ENCODE assay signal across 8 cellular contexts in genomic region chr7:67301667-67302066, GRCh38.
DNase-seq lines count a peak whose midpoint lies in the region; ATAC-seq and TF ChIP-seq lines count a peak whose summit lies in the region.

No MANE protein-coding gene starts in this region.

- DNase-seq in DND-41, result no peak
- DNase-seq in RWPE2 (ENCODE audit: low spot score), result no peak
- peak; percentile 2 to 15 for DNase-seq in fibroblast of lung (ENCODE audit: low read depth in 2 of 2)
- no peak for DNase-seq in trophoblast cell
- no peak for DNase-seq in GM19240 (ENCODE audit: insufficient read length, low spot score)
- DNase-seq in GM20000 (ENCODE audit: low spot score), result no peak

- H3K14ac ChIP-seq in trophoblast cell (ENCODE audit: low read length), result no peak overlapping the region

- H3K36me3 ChIP-seq in DND-41 (ENCODE audit: insufficient read depth, low read length), result peaks cover 14% of the 10 kb centered on the region; the same call in 1 of the 2 replicates
- peaks cover 7% of the 10 kb centered on the region for H3K36me3 ChIP-seq in RWPE2 (ENCODE audit: low read depth)
- H3K36me3 ChIP-seq in fibroblast of lung (ENCODE audit: control insufficient read depth, insufficient read depth, low read length), result no peaks in the 10 kb centered on the region
- peaks cover under 1 to 9% of the 10 kb centered on the region in 2 experiments for H3K36me3 ChIP-seq in trophoblast cell (ENCODE audit: control insufficient read depth in 1 of 2, insufficient read depth in 2 of 2, low read length in 2 of 2)

- H3K4me1 ChIP-seq in DND-41 (ENCODE audit: insufficient read depth, low read length), result peaks cover 29% of the 10 kb centered on the region
- H3K4me1 ChIP-seq in RWPE2 (ENCODE audit: insufficient read depth, poor library complexity, severe bottlenecking), result peaks cover 4% of the 10 kb centered on the region
- peaks cover 2% of the 10 kb centered on the region for H3K4me1 ChIP-seq in fibroblast of lung (ENCODE audit: control insufficient read depth, extremely low read depth, insufficient read depth, low read length)
- H3K4me1 ChIP-seq in trophoblast cell (ENCODE audit: control insufficient read depth in 1 of 2, insufficient read depth in 2 of 2, low read length in 2 of 2), result no peaks in the 10 kb centered on the region

- H3K4me2 ChIP-seq in DND-41 (ENCODE audit: insufficient read depth, low read length), result peak overlapping the region; percentile 89
- peak overlapping the region; percentile 75 for H3K4me2 ChIP-seq in fibroblast of lung (ENCODE audit: extremely low read depth, insufficient read depth, low read length)
- H3K4me2 ChIP-seq in trophoblast cell (ENCODE audit: low read length), result peak overlapping the region; percentile 61

- H3K27me3 ChIP-seq in DND-41 (ENCODE audit: insufficient read depth, low read length, poor library complexity) (no peaks in the 10 kb centered on the region), RWPE2 (ENCODE audit: insufficient read depth, poor library complexity, severe bottlenecking) (no peaks in the 10 kb centered on the region), fibroblast of lung (ENCODE audit: control insufficient read depth, insufficient read depth, low read length) (no peaks in the 10 kb centered on the region), trophoblast cell (ENCODE audit: insufficient read depth, low read length) (no peaks in the 10 kb centered on the region)

- H4K8ac ChIP-seq in trophoblast cell (ENCODE audit: low read depth, low read length), result no peak overlapping the region

- H3K9me3 ChIP-seq in DND-41 (ENCODE audit: insufficient read depth, low read length, severe bottlenecking), result no peaks in the 10 kb centered on the region
- no peaks in the 10 kb centered on the region for H3K9me3 ChIP-seq in RWPE2 (ENCODE audit: severe bottlenecking)
- H3K9me3 ChIP-seq in fibroblast of lung (ENCODE audit: control insufficient read depth, insufficient read depth, low read depth, low read length), result no peaks in the 10 kb centered on the region
- H3K9me3 ChIP-seq in trophoblast cell (ENCODE audit: insufficient read depth, low read depth, low read length), result no peaks in the 10 kb centered on the region

- no peak overlapping the region for H2BK5ac ChIP-seq in trophoblast cell (ENCODE audit: low read depth, low read length, poor library complexity)

- H3K9ac ChIP-seq in DND-41 (ENCODE audit: low read depth, low read length) (peak overlapping the region; percentile 71), fibroblast of lung (ENCODE audit: insufficient read depth, low read length) (peak overlapping the region; percentile 97), trophoblast cell (ENCODE audit: low read length) (no peak overlapping the region)

- H4K12ac ChIP-seq in trophoblast cell (ENCODE audit: low read depth, low read length), result no peak overlapping the region

- WGBS in trophoblast cell (ENCODE audit: extremely low coverage, insufficient coverage, insufficient read length), result no CpG with 5 or more reads among the region's 10 CpGs

- H3K4ac ChIP-seq in trophoblast cell (ENCODE audit: low read depth, low read length), result no peak overlapping the region

- H2BK12ac ChIP-seq in trophoblast cell (ENCODE audit: low read length), result no peak overlapping the region

- H3K18ac ChIP-seq in trophoblast cell (ENCODE audit: low read length), result no peak overlapping the region

- no peak for TF ChIP-seq CTCF in DND-41 (IDR thresholded peaks at IDR 0.05; ENCODE audit: borderline replicate concordance, extremely low read depth, low read length, poor library complexity, severe bottlenecking)
- TF ChIP-seq CTCF in RWPE2 (IDR thresholded peaks at IDR 0.05; ENCODE audit: poor library complexity, severe bottlenecking), result no peak
- TF ChIP-seq CTCF in fibroblast of lung (conservative IDR thresholded peaks at IDR 0.05 in 1 of 2, IDR thresholded peaks at IDR 0.05 in 1 of 2; ENCODE audit: low read depth in 1 of 2, low read length in 2 of 2), result no peak
- no peak for TF ChIP-seq CTCF in GM20000 (IDR thresholded peaks at IDR 0.05; ENCODE audit: extremely low read depth, missing control alignments)

- H2AFZ ChIP-seq in DND-41 (ENCODE audit: low read depth, low read length) (peak overlapping the region; percentile 82), fibroblast of lung (ENCODE audit: low read length) (no peak overlapping the region), trophoblast cell (ENCODE audit: insufficient read depth, low read length, poor library complexity) (no peak overlapping the region)

- peak overlapping the region; percentile 83 for H4K91ac ChIP-seq in trophoblast cell (ENCODE audit: low read depth, low read length)

- peaks cover 9% of the 10 kb centered on the region for H3K79me1 ChIP-seq in trophoblast cell (ENCODE audit: low read length)

- peak overlapping the region; percentile 36 to 86 for H3K4me3 ChIP-seq in DND-41 (ENCODE audit: low read depth in 1 of 2, low read length in 2 of 2)
- peak overlapping the region; percentile 84 for H3K4me3 ChIP-seq in RWPE2 (ENCODE audit: severe bottlenecking)
- peak overlapping the region; percentile 75 to 90 (median 86) for H3K4me3 ChIP-seq in fibroblast of lung (replicated peaks in 1 of 4; ENCODE audit: control extremely low read depth in 1 of 4, insufficient read depth in 1 of 4, low read depth in 3 of 4, low read length in 4 of 4)
- H3K4me3 ChIP-seq in trophoblast cell (ENCODE audit: low read depth, low read length), result peak overlapping the region; percentile 81

- H3K23ac ChIP-seq in trophoblast cell (ENCODE audit: low read length), result no peak overlapping the region

- H3K79me2 ChIP-seq in DND-41 (ENCODE audit: insufficient read depth, low read length), result peaks cover 49% of the 10 kb centered on the region
- H3K79me2 ChIP-seq in fibroblast of lung (ENCODE audit: control insufficient read depth, insufficient read depth, low read length), result peaks cover 5% of the 10 kb centered on the region
- peaks cover 7% of the 10 kb centered on the region for H3K79me2 ChIP-seq in trophoblast cell (ENCODE audit: control insufficient read depth, insufficient read depth, low read length, poor library complexity)

- H2BK120ac ChIP-seq in trophoblast cell (ENCODE audit: insufficient read depth, low read length, poor library complexity), result no peak overlapping the region

- H4K20me1 ChIP-seq in DND-41 (ENCODE audit: insufficient read depth, low read length) (no peaks in the 10 kb centered on the region), fibroblast of lung (ENCODE audit: control insufficient read depth, extremely low read depth, insufficient read depth, low read length) (no peaks in the 10 kb centered on the region)

- H2AK5ac ChIP-seq in trophoblast cell (ENCODE audit: low read length), result no peak overlapping the region

- ATAC-seq in DND-41 (ENCODE audit: insufficient read depth, low read depth) (no peak), RWPE2 (ENCODE audit: low read depth) (no peak), GM18868 (IDR thresholded peaks at IDR 0.05; ENCODE audit: unreplicated experiment) (no peak), HG03432 (IDR thresholded peaks at IDR 0.05; ENCODE audit: unreplicated experiment) (no peak)

- H3K27ac ChIP-seq in DND-41 (ENCODE audit: low read length) (peak overlapping the region; percentile 82), RWPE2 (ENCODE audit: poor library complexity, severe bottlenecking) (peak overlapping the region; percentile 62), fibroblast of lung (ENCODE audit: insufficient read depth, low read length) (peak overlapping the region; percentile 85), trophoblast cell (ENCODE audit: low read depth, low read length) (peak overlapping the region; percentile 63)

Comparison
In these comparisons a context has a peak if more than half of its experiments do, and no peak if none do; other contexts are left out.
1. DNase-seq: peak in fibroblast of lung (2 of 2); none in DND-41 (single experiment), RWPE2 (single experiment), trophoblast cell (0 of 2), GM19240 (single experiment) and GM20000 (single experiment).
2. Peak in every context shown above with its lines, with median percentiles within 50 percentile points of each other: H3K27ac ChIP-seq, H3K4me2 ChIP-seq and H3K4me3 ChIP-seq.